ENCODE assay signal across 28 cellular contexts in genomic region chr3:88725440-88725839, GRCh38.
"Had no signal": no experiment of that assay in that cellular context is flagged by ENCODE, and none has a peak within 500 bp of the region (broad histone marks: within the 10 kb centered on the region; RNA-seq: fewer than 3 reads in every experiment).

No MANE protein-coding gene starts in this region.

- H3K36me3 Mint-ChIP-seq: activated CD4-positive, alpha-beta memory T cell treated with anti-CD3 and anti-CD28 coated beads for 36 hours; activated CD8-positive, alpha-beta memory T cell treated with anti-CD3 and anti-CD28 coated beads, Interleukin-2, amount 10 ng/mL, durations not matched to agents 7 days and 5 days; activated naive CD4-positive, alpha-beta T cell treated with anti-CD3 and anti-CD28 coated beads, Interleukin-2, amount 10 ng/mL, durations not matched to agents 7 days and 5 days; activated naive CD4-positive, alpha-beta T cell treated with anti-CD3 and anti-CD28 coated beads, Interleukin-2, amount 50 U/mL, for 72 hours; activated naive CD8-positive, alpha-beta T cell treated with anti-CD3 and anti-CD28 coated beads, Interleukin-2, amount 10 ng/mL, durations not matched to agents 7 days and 5 days; brain had no signal

- H3K36me3 ChIP-seq: ascending aorta, breast epithelium, cardiac muscle cell, colonic mucosa had no signal

- H3K9me3 ChIP-seq: ascending aorta, breast epithelium, colonic mucosa had no signal

- H3K4me1 ChIP-seq: ascending aorta, breast epithelium, colonic mucosa had no signal

- H3K27ac Mint-ChIP-seq: activated CD4-positive, alpha-beta memory T cell treated with anti-CD3 and anti-CD28 coated beads for 36 hours; activated CD4-positive, alpha-beta T cell treated with anti-CD3 and anti-CD28 coated beads for 36 hours; activated CD4-positive, alpha-beta T cell treated with anti-CD3 and anti-CD28 coated beads, Interleukin-2, amount 10 ng/mL, durations not matched to agents 24 days and 14 days; activated CD8-positive, alpha-beta memory T cell treated with anti-CD3 and anti-CD28 coated beads, Interleukin-2, amount 10 ng/mL, durations not matched to agents 7 days and 5 days; activated CD8-positive, alpha-beta T cell treated with anti-CD3 and anti-CD28 coated beads, Interleukin-2, amount 10 ng/mL, durations not matched to agents 7 days and 5 days; activated naive CD4-positive, alpha-beta T cell treated with anti-CD3 and anti-CD28 coated beads, Interleukin-2, amount 10 ng/mL, durations not matched to agents 7 days and 5 days; activated naive CD4-positive, alpha-beta T cell treated with anti-CD3 and anti-CD28 coated beads, Interleukin-2, amount 50 U/mL, for 72 hours; activated naive CD8-positive, alpha-beta T cell treated with anti-CD3 and anti-CD28 coated beads, Interleukin-2, amount 10 ng/mL, durations not matched to agents 7 days and 5 days; activated T-cell treated with anti-CD3 and anti-CD28 coated beads, Interleukin-2, amount 50 U/mL, for 24 hours; activated T-cell treated with anti-CD3 and anti-CD28 coated beads, Interleukin-2, amount 50 U/mL, for 72 hours; endodermal cell had no signal

- H3K27me3 ChIP-seq: ascending aorta, breast epithelium, cardiac muscle cell, colonic mucosa had no signal

- H3K4me1 Mint-ChIP-seq: activated CD4-positive, alpha-beta T cell treated with anti-CD3 and anti-CD28 coated beads for 36 hours; activated CD4-positive, alpha-beta T cell treated with anti-CD3 and anti-CD28 coated beads, Interleukin-2, amount 10 ng/mL, durations not matched to agents 24 days and 14 days; activated CD8-positive, alpha-beta memory T cell treated with anti-CD3 and anti-CD28 coated beads, Interleukin-2, amount 10 ng/mL, durations not matched to agents 7 days and 5 days; activated naive CD4-positive, alpha-beta T cell treated with anti-CD3 and anti-CD28 coated beads, Interleukin-2, amount 10 ng/mL, durations not matched to agents 7 days and 5 days; activated naive CD8-positive, alpha-beta T cell treated with anti-CD3 and anti-CD28 coated beads, Interleukin-2, amount 10 ng/mL, durations not matched to agents 7 days and 5 days; endodermal cell had no signal

- H3K27me3 Mint-ChIP-seq: activated CD4-positive, alpha-beta memory T cell treated with anti-CD3 and anti-CD28 coated beads for 36 hours; activated CD4-positive, alpha-beta T cell treated with anti-CD3 and anti-CD28 coated beads for 36 hours; activated CD4-positive, alpha-beta T cell treated with anti-CD3 and anti-CD28 coated beads, Interleukin-2, amount 10 ng/mL, durations not matched to agents 24 days and 14 days; activated CD8-positive, alpha-beta memory T cell treated with anti-CD3 and anti-CD28 coated beads, Interleukin-2, amount 10 ng/mL, durations not matched to agents 7 days and 5 days; activated naive CD4-positive, alpha-beta T cell treated with anti-CD3 and anti-CD28 coated beads, Interleukin-2, amount 10 ng/mL, durations not matched to agents 7 days and 5 days; activated naive CD8-positive, alpha-beta T cell treated with anti-CD3 and anti-CD28 coated beads, Interleukin-2, amount 10 ng/mL, durations not matched to agents 7 days and 5 days; activated T-cell treated with anti-CD3 and anti-CD28 coated beads, Interleukin-2, amount 50 U/mL, for 24 hours had no signal

- H3K4me3 Mint-ChIP-seq: activated CD4-positive, alpha-beta memory T cell treated with anti-CD3 and anti-CD28 coated beads for 36 hours; activated CD4-positive, alpha-beta T cell treated with anti-CD3 and anti-CD28 coated beads for 36 hours; activated CD4-positive, alpha-beta T cell treated with anti-CD3 and anti-CD28 coated beads, Interleukin-2, amount 10 ng/mL, durations not matched to agents 24 days and 14 days; activated CD8-positive, alpha-beta memory T cell treated with anti-CD3 and anti-CD28 coated beads, Interleukin-2, amount 10 ng/mL, durations not matched to agents 7 days and 5 days; activated CD8-positive, alpha-beta T cell treated with anti-CD3 and anti-CD28 coated beads, Interleukin-2, amount 10 ng/mL, durations not matched to agents 7 days and 5 days; activated naive CD4-positive, alpha-beta T cell treated with anti-CD3 and anti-CD28 coated beads, Interleukin-2, amount 10 ng/mL, durations not matched to agents 7 days and 5 days; activated naive CD8-positive, alpha-beta T cell treated with anti-CD3 and anti-CD28 coated beads, Interleukin-2, amount 10 ng/mL, durations not matched to agents 7 days and 5 days; activated T-cell treated with anti-CD3 and anti-CD28 coated beads, Interleukin-2, amount 50 U/mL, for 24 hours; activated T-cell treated with anti-CD3 and anti-CD28 coated beads, Interleukin-2, amount 50 U/mL, for 72 hours; brain; endodermal cell had no signal

- H3K27ac ChIP-seq: ascending aorta, breast epithelium, cardiac muscle cell, colonic mucosa had no signal

- DNase-seq: activated CD4-positive, alpha-beta memory T cell treated with anti-CD3 and anti-CD28 coated beads for 36 hours; activated CD4-positive, alpha-beta T cell treated with anti-CD3 and anti-CD28 coated beads for 36 hours; activated CD4-positive, alpha-beta T cell treated with anti-CD3 and anti-CD28 coated beads, Interleukin-2, amount 10 ng/mL, durations not matched to agents 24 days and 14 days; activated CD4-positive, CD25-positive, alpha-beta regulatory T cell; activated CD4-positive, CD25-positive, alpha-beta regulatory T cell treated with anti-CD3 and anti-CD28 coated beads, Interleukin-2, amount 50 U/mL, for 72 hours; activated CD8-positive, alpha-beta memory T cell treated with anti-CD3 and anti-CD28 coated beads, Interleukin-2, amount 10 ng/mL, durations not matched to agents 7 days and 5 days; activated CD8-positive, alpha-beta memory T cell treated with anti-CD3 and anti-CD28 coated beads, Interleukin-2, amount 50 U/mL, for 48 hours; activated CD8-positive, alpha-beta T cell treated with anti-CD3 and anti-CD28 coated beads, Interleukin-2, amount 10 ng/mL, durations not matched to agents 7 days and 5 days; activated gamma-delta T cell; activated naive CD4-positive, alpha-beta T cell; activated naive CD4-positive, alpha-beta T cell treated with anti-CD3 and anti-CD28 coated beads, Interleukin-2, amount 10 ng/mL, durations not matched to agents 7 days and 5 days; activated naive CD8-positive, alpha-beta T cell treated with anti-CD3 and anti-CD28 coated beads, Interleukin-2, amount 10 ng/mL, durations not matched to agents 7 days and 5 days; activated T-cell treated with anti-CD3 and anti-CD28 coated beads for 4 hours; activated T-cell treated with anti-CD3 and anti-CD28 coated beads, Interleukin-2, amount 50 U/mL, for 24 hours; activated T-cell treated with anti-CD3 and anti-CD28 coated beads, Interleukin-2, amount 50 U/mL, for 72 hours; central memory CD4-positive, alpha-beta T cell; cerebellar nuclear complex; colonic mucosa; effector memory CD4-positive, alpha-beta T cell; endodermal cell; foreskin fibroblast; head of caudate nucleus; T-helper 2 cell had no signal

- H3K4me3 ChIP-seq: ascending aorta, breast epithelium, cardiac muscle cell, colonic mucosa had no signal

- H3K9me3 Mint-ChIP-seq: activated CD4-positive, alpha-beta T cell treated with anti-CD3 and anti-CD28 coated beads, Interleukin-2, amount 10 ng/mL, durations not matched to agents 24 days and 14 days had no signal
